In the genomic region with DNA sequence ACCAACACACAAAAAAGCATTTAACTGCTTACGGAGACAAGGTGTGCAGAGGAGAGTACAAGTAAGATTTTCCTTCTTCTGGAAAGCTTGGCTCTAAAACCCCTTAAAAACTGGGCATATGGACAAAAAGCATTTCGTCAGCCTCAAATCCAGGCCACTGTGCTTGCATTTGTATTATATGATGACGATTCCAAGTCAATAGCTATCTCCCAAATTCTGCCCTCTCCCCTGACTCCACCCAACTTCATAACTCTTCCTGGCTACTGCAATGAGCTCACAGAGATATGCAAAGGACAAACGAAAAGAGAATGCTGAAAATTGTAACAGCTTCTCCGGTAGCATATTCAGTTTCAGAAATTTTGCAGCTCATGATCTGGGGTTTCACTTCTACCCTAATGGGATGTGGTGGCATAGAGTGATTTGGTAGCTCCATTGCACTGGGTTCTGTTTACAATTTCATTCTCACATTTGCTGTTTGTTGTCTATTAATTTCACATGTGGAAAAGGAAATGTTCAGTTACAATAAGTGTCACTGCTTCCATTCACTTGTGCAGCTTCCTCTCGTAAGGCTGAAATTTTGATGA, we compare ENCODE assay signal across 17 cellular contexts. TPM values are rescaled to one million over a fixed set of nuclear protein-coding genes. Genes with fewer than 3 reads are reported as not detected.
"Had no signal": no experiment of that assay in that cellular context is flagged by ENCODE, and none has a peak within 500 bp of the region (broad histone marks: within the 10 kb centered on the region; RNA-seq: fewer than 3 reads in every experiment).

No MANE protein-coding gene starts in this region.

- H3K4me3 ChIP-seq: hepatocyte, left lung, mucosa of descending colon, ovary, thoracic aorta had no signal

- H2AFZ ChIP-seq: hepatocyte had no signal

- H3K4me1 ChIP-seq: left lung had no signal

- H3K9me3 ChIP-seq: left lung, mucosa of descending colon, ovary, thoracic aorta had no signal

- H3K36me3 ChIP-seq: ovary had no signal

- DNase-seq: activated CD4-positive, alpha-beta T cell treated with anti-CD3 and anti-CD28 coated beads, Interleukin-2, amount 50 U/mL, for 1 hour; activated naive CD4-positive, alpha-beta T cell treated with Interleukin-2 at 50 U/mL for 16 hours; anterior cingulate cortex; brain microvascular endothelial cell; left lung; mucosa of descending colon; naive thymus-derived CD4-positive, alpha-beta T cell; ovary; stimulated activated CD4-positive, alpha-beta T cell treated with anti-CD3 and anti-CD28 coated beads, Interleukin-12 subunit alpha, Interleukin-12 subunit beta, amount 100 ng/mL, for 4 hours; stimulated activated CD4-positive, alpha-beta T cell treated with anti-CD3 and anti-CD28 coated beads, Interleukin-2, amount 100 ng/mL, for 24 hours had no signal

- ATAC-seq: activated T-helper 17 cell treated with anti-CD3 and anti-CD28 coated beads, Interleukin-2, amount 50 U/mL, for 72 hours; left lung; mucosa of descending colon; naive thymus-derived CD4-positive, alpha-beta T cell had no signal

- H3K27me3 ChIP-seq: brain microvascular endothelial cell, hepatocyte, left lung, ovary had no signal

- H3K4me2 ChIP-seq: hepatocyte had no signal

- H3K79me2 ChIP-seq: hepatocyte had no signal

- FAIRE-seq: keratinocyte had no signal

- H3K27ac ChIP-seq: brain microvascular endothelial cell, hepatocyte, left lung, ovary, thoracic aorta had no signal

RNA-seq across cellular contexts. Expression of a gene that starts 45.6 kb away (rescaled TPM):
- total RNA-seq: activated CD8-positive, alpha-beta memory T cell treated with anti-CD3 and anti-CD28 coated beads for 36 hours; epithelial cell of proximal tubule; left lung; ureter had no signal
- polyA plus RNA-seq: hepatocyte, keratinocyte had no signal
